ENCODE assay signal across 12 cellular contexts in genomic region chr2:174332607-174333001, GRCh38. TPM values are rescaled to one million over a fixed set of nuclear protein-coding genes. Genes with fewer than 3 reads are reported as not detected.
DNase-seq lines count a peak whose midpoint lies in the region; ATAC-seq and TF ChIP-seq lines count a peak whose summit lies in the region.
"Had no signal": no experiment of that assay in that cellular context is flagged by ENCODE, and none has a peak within 500 bp of the region (broad histone marks: within the 10 kb centered on the region; RNA-seq: fewer than 3 reads in every experiment).

No MANE protein-coding gene starts in this region.

- peak overlapping the region; percentile 0 for H3K4me2 ChIP-seq in mesenchymal stem cell (ENCODE audit: low read length, poor library complexity, severe bottlenecking)

- no peak overlapping the region for H3K18ac ChIP-seq in mesenchymal stem cell (ENCODE audit: low read depth in 1 of 2, low read length in 2 of 2)

- peak overlapping the region; percentile 11 for H3K4me3 Mint-ChIP-seq in CD4-positive, alpha-beta T cell
- peak overlapping the region in 1 of 2 donors; percentile 89 for H3K4me3 Mint-ChIP-seq in CD14-positive monocyte

- no peak overlapping the region for H2BK120ac ChIP-seq in mesenchymal stem cell (ENCODE audit: low read depth, low read length)

- no peaks in the 10 kb centered on the region for H3K36me3 Mint-ChIP-seq in CD4-positive, alpha-beta T cell (ENCODE audit: low read depth)
- H3K36me3 Mint-ChIP-seq in CD14-positive monocyte: peaks cover 3 to 26% of the 10 kb centered on the region in 2 donors

- no peak overlapping the region for H3K23ac ChIP-seq in mesenchymal stem cell (ENCODE audit: low read length in 2 of 2)

- POLR2A ChIA-PET in CD4-positive, alpha-beta T cell (lab: Charles Lee): no interaction called here
- POLR2A ChIA-PET in Panc1 (lab: Charles Lee): no interaction called here

- no peak for DNase-seq in CD4-positive, alpha-beta T cell
- peak; percentile 80 for DNase-seq in H7
- DNase-seq in Panc1 (ENCODE audit: low read depth, low spot score): no peak
- peak; percentile 17 for DNase-seq in mesenchymal stem cell
- DNase-seq in 8988T: no peak
- no peak for DNase-seq in CD14-positive monocyte (ENCODE audit: low spot score)
- no peak for DNase-seq in omental fat pad (ENCODE audit: low spot score)
- DNase-seq: effector memory CD4-positive, alpha-beta T cell; EL had no signal

- H3K27me3 Mint-ChIP-seq in CD4-positive, alpha-beta T cell: peaks cover 90% of the 10 kb centered on the region
- H3K27me3 Mint-ChIP-seq in CD14-positive monocyte (ENCODE audit: low read depth in 3 of 3): peaks cover 84 to 99% (median 94%) of the 10 kb centered on the region in 3 donors

- peaks cover 92% of the 10 kb centered on the region for H3K27me3 ChIP-seq in CD4-positive, alpha-beta T cell (ENCODE audit: control insufficient read depth, insufficient read depth, low read length)
- peaks cover 97% of the 10 kb centered on the region for H3K27me3 ChIP-seq in H7 (ENCODE audit: control insufficient read depth, insufficient read depth, low read length)
- H3K27me3 ChIP-seq in Panc1 (ENCODE audit: control insufficient read depth, insufficient read depth, low read length): no peaks in the 10 kb centered on the region
- H3K27me3 ChIP-seq in mesenchymal stem cell (ENCODE audit: control insufficient read depth in 1 of 2, insufficient read depth in 1 of 2, low read length in 2 of 2): peaks cover 95% of the 10 kb centered on the region in 2 experiments

- TF ChIP-seq CTCF in CD4-positive, alpha-beta T cell (IDR thresholded peaks at IDR 0.05): no peak
- TF ChIP-seq CTCF in Panc1 (IDR thresholded peaks at IDR 0.05) (no peak; the same call in 1 of the 2 replicates), CD14-positive monocyte (IDR thresholded peaks at IDR 0.05) (no peak), omental fat pad (IDR thresholded peaks at IDR 0.05) (no peak)

- no peak overlapping the region for H2AK5ac ChIP-seq in mesenchymal stem cell (ENCODE audit: low read length, severe bottlenecking)

- H3K4me3 ChIP-seq in H7 (ENCODE audit: insufficient read depth, low read depth, low read length) (peak overlapping the region; percentile 2), Panc1 (ENCODE audit: low read depth in 2 of 2, low read length in 2 of 2) (peak overlapping the region; percentile 39 to 56; a peak in 3 of 4 replicates), mesenchymal stem cell (ENCODE audit: insufficient read depth in 1 of 2, low read depth in 1 of 2, low read length in 2 of 2) (no peak overlapping the region)
- H3K4me3 ChIP-seq: SK-N-MC had no signal

- H2BK12ac ChIP-seq in mesenchymal stem cell (ENCODE audit: low read length in 2 of 2): no peak overlapping the region

- no peak overlapping the region for H4K91ac ChIP-seq in mesenchymal stem cell (ENCODE audit: low read length)

- no peaks in the 10 kb centered on the region for H3K79me1 ChIP-seq in mesenchymal stem cell (replicated peaks; ENCODE audit: low read length, poor library complexity, severe bottlenecking)

- peaks cover 16% of the 10 kb centered on the region for H3K4me1 ChIP-seq in Panc1 (ENCODE audit: control insufficient read depth, insufficient read depth, low read length)
- H3K4me1 ChIP-seq in mesenchymal stem cell (ENCODE audit: control insufficient read depth, insufficient read depth, low read depth, low read length): peaks cover 48% of the 10 kb centered on the region

- no peak overlapping the region for H4K8ac ChIP-seq in mesenchymal stem cell (ENCODE audit: low read length)

- intact Hi-C loops in CD4-positive, alpha-beta T cell (cut with DNase I, micrococcal nuclease): loop anchor here (10.0 kb wide), 2 partner anchors 578 to 1752 kb away; partner anchors contain the start of gene EVX2 (in 1 of the 2)
- intact Hi-C loops in Panc1 (cut with micrococcal nuclease; ENCODE audit: unreplicated experiment): no loop called here
- intact Hi-C loops in CD14-positive monocyte (cut with micrococcal nuclease): loop anchor here in 1 of 2 donors (10.0 kb wide), 1 partner anchor 1762 kb away; the partner anchor contains the start of genes HOXD12 and HOXD13

- peaks cover 55% of the 10 kb centered on the region for H3K4me1 Mint-ChIP-seq in CD4-positive, alpha-beta T cell (ENCODE audit: low read depth)
- peaks cover 62% of the 10 kb centered on the region for H3K4me1 Mint-ChIP-seq in CD14-positive monocyte

- H3K36me3 ChIP-seq in H7 (replicated peaks; ENCODE audit: control insufficient read depth, insufficient read depth, low read length) (no peaks in the 10 kb centered on the region), Panc1 (ENCODE audit: control insufficient read depth, insufficient read depth, low read length) (no peaks in the 10 kb centered on the region), mesenchymal stem cell (ENCODE audit: control insufficient read depth in 1 of 2, insufficient read depth in 2 of 2, low read depth in 1 of 2, low read length in 2 of 2) (no peaks in the 10 kb centered on the region)

- no TSS peak for BruUV-seq in Panc1 (replicated peaks; lab: Mats Ljungman, UMichigan)

- CTCF ChIA-PET in CD4-positive, alpha-beta T cell (lab: Charles Lee): interaction anchor here (1.2 kb wide), 1 partner anchor 9 kb away, joined by 6 read pairs; no protein-coding TSS in a partner anchor
- CTCF ChIA-PET in Panc1 (lab: Charles Lee): no interaction called here

- no peak overlapping the region for H3K4ac ChIP-seq in mesenchymal stem cell (ENCODE audit: low read depth in 1 of 2, low read length in 2 of 2)

- H3K9me3 ChIP-seq in CD4-positive, alpha-beta T cell (ENCODE audit: control insufficient read depth, low read length): no peaks in the 10 kb centered on the region
- H3K9me3 ChIP-seq in Panc1 (ENCODE audit: control insufficient read depth, insufficient read depth, low read depth, low read length) (no peaks in the 10 kb centered on the region), mesenchymal stem cell (ENCODE audit: control insufficient read depth, low read length) (no peaks in the 10 kb centered on the region)

- peak overlapping the region; percentile 73 for H3K27ac Mint-ChIP-seq in CD4-positive, alpha-beta T cell
- H3K27ac Mint-ChIP-seq in CD14-positive monocyte: no peak overlapping the region

- WGBS in mesenchymal stem cell: under 1% methylated on average over 13 of the region's 14 CpGs

- in situ Hi-C loops in Panc1 (cut with HindIII; ENCODE audit: low pct_unique_long_range_greater_than_20kb, low sequenced_read_pairs): no loop called here

- ATAC-seq in CD4-positive, alpha-beta T cell (ENCODE audit: poor library complexity): no peak
- ATAC-seq in Panc1: peak; percentile 65
- no peak for ATAC-seq in HG02840 (IDR thresholded peaks at IDR 0.05; ENCODE audit: low FRiP score, unreplicated experiment)
- no peak for ATAC-seq in omental fat pad (ENCODE audit: low FRiP score)

- H2BK15ac ChIP-seq in mesenchymal stem cell (ENCODE audit: low read depth, poor library complexity, severe bottlenecking): no peak overlapping the region

- H2AFZ ChIP-seq in mesenchymal stem cell (ENCODE audit: low read depth, low read length): no peak overlapping the region

- H3K9me3 Mint-ChIP-seq in CD4-positive, alpha-beta T cell: peaks cover 3% of the 10 kb centered on the region
- H3K9me3 Mint-ChIP-seq in CD14-positive monocyte: peaks cover 0 to 50% (median 28%) of the 10 kb centered on the region in 7 donors

- no peak overlapping the region for H3K9ac ChIP-seq in mesenchymal stem cell (ENCODE audit: low read length)

- H2BK5ac ChIP-seq in mesenchymal stem cell (ENCODE audit: low read depth, low read length, poor library complexity, severe bottlenecking): no peak overlapping the region

- no peak overlapping the region for H3K14ac ChIP-seq in mesenchymal stem cell (ENCODE audit: low read length in 2 of 2)

- H3K27ac ChIP-seq in CD4-positive, alpha-beta T cell (ENCODE audit: low read depth, low read length): no peak overlapping the region
- H3K27ac ChIP-seq in Panc1 (ENCODE audit: low read length): no peak overlapping the region
- no peak overlapping the region for H3K27ac ChIP-seq in mesenchymal stem cell (ENCODE audit: low read length, poor library complexity, severe bottlenecking)
- H3K27ac ChIP-seq: SK-N-MC had no signal

RNA-seq across cellular contexts. Expression of gene SP9, which starts 2.1 kb away (rescaled TPM):
- total RNA-seq in CD4-positive, alpha-beta T cell: not detected
- 0.10 and 0.15 TPM in 2 replicates for total RNA-seq in H7 (2014; rRNA removed; shearing (Covaris generic))
- total RNA-seq in Panc1 (2021; ENCODE audit: unreplicated experiment) (not detected), omental fat pad (not detected)
- polyA plus RNA-seq in Panc1 (2012; ENCODE audit: insufficient read length): not detected
- not detected for polyA plus RNA-seq in mesenchymal stem cell (2013, experiment 1 of 2)
- not detected for polyA plus RNA-seq in mesenchymal stem cell (2013, experiment 2 of 2)
- not detected for polyA plus RNA-seq in CD14-positive monocyte
- total RNA-seq: renal cortical epithelial cell had no signal

Comparison
In these comparisons a context has a peak if more than half of its experiments do, and no peak if none do; other contexts are left out.
1. DNase-seq: peak in H7 (single experiment) and mesenchymal stem cell (single experiment); none in CD4-positive, alpha-beta T cell (0 of 10), Panc1 (single experiment), 8988T (single experiment), CD14-positive monocyte (single experiment) and omental fat pad (single experiment).
2. H3K4me3 ChIP-seq: peak in H7 (single experiment) and Panc1 (2 of 2); none in mesenchymal stem cell (0 of 2).